In the genomic region with DNA sequence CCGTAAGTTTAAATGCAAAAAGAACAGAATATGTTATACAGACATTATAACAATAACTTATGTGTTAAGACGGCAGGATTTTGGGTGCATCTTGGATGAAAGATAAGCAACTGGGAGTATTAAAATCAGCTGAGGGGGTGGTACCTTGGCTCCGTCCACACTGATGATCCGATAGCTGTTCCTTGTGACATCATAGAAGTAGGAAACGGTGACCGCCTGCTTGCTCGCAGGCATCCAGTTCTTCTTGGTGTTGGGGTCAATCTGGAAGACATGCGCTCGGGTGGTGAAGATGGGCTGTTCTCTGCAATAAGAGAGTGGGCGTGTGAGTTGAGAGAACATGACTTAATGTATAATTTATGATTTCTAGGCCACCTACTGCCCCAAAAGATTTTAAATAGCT, we compare ENCODE assay signal across 31 cellular contexts.
"Had no signal": no experiment of that assay in that cellular context is flagged by ENCODE, and none has a peak within 500 bp of the region (broad histone marks: within the 10 kb centered on the region; RNA-seq: fewer than 3 reads in every experiment).

No MANE protein-coding gene starts in this region.

- DNase-seq: activated CD4-positive, alpha-beta memory T cell treated with anti-CD3 and anti-CD28 coated beads, Interleukin-2, amount 10 ng/mL, durations not matched to agents 7 days and 5 days; activated CD4-positive, alpha-beta T cell treated with anti-CD3 and anti-CD28 coated beads for 1 hour; activated CD4-positive, alpha-beta T cell treated with anti-CD3 and anti-CD28 coated beads for 4 hours; activated CD4-positive, alpha-beta T cell treated with anti-CD3 and anti-CD28 coated beads, Interleukin-2, amount 10 ng/mL, durations not matched to agents 7 days and 5 days; activated CD4-positive, alpha-beta T cell treated with anti-CD3 and anti-CD28 coated beads, Interleukin-2, amount 50 U/mL, for 4 hours; activated CD8-positive, alpha-beta memory T cell treated with anti-CD3 and anti-CD28 coated beads, Interleukin-2, amount 50 U/mL, for 48 hours; activated gamma-delta T cell; activated naive CD4-positive, alpha-beta T cell; activated naive CD4-positive, alpha-beta T cell treated with anti-CD3 and anti-CD28 coated beads, Interleukin-2, amount 10 ng/mL, durations not matched to agents 7 days and 5 days; activated naive CD8-positive, alpha-beta T cell treated with anti-CD3 and anti-CD28 coated beads, Interleukin-2, amount 10 ng/mL, durations not matched to agents 7 days and 5 days; activated T-cell treated with anti-CD3 and anti-CD28 coated beads for 4 hours; activated T-cell treated with anti-CD3 and anti-CD28 coated beads, Interleukin-2, amount 50 U/mL, for 24 hours; activated T-cell treated with anti-CD3 and anti-CD28 coated beads, Interleukin-2, amount 50 U/mL, for 72 hours; brain microvascular endothelial cell; cortex of kidney; dermis blood vessel endothelial cell; effector CD4-positive, alpha-beta T cell; effector memory CD8-positive, alpha-beta T cell; erythroblast; foreskin keratinocyte; gastrocnemius medialis; glutamatergic neuron; heart left ventricle; T-helper 1 cell; T-helper 2 cell had no signal

- H3K4me1 Mint-ChIP-seq: activated CD4-positive, alpha-beta memory T cell treated with anti-CD3 and anti-CD28 coated beads, Interleukin-2, amount 10 ng/mL, durations not matched to agents 7 days and 5 days; activated CD4-positive, alpha-beta T cell treated with anti-CD3 and anti-CD28 coated beads, Interleukin-2, amount 10 ng/mL, durations not matched to agents 7 days and 5 days; activated naive CD4-positive, alpha-beta T cell treated with anti-CD3 and anti-CD28 coated beads, Interleukin-2, amount 10 ng/mL, durations not matched to agents 7 days and 5 days; activated naive CD8-positive, alpha-beta T cell treated with anti-CD3 and anti-CD28 coated beads, Interleukin-2, amount 10 ng/mL, durations not matched to agents 7 days and 5 days had no signal

- H3K4me1 ChIP-seq: ascending aorta, foreskin keratinocyte had no signal

- ATAC-seq: activated naive CD4-positive, alpha-beta T cell treated with anti-CD3 and anti-CD28 coated beads, Interleukin-2, amount 50 U/mL, for 72 hours; activated T-cell treated with anti-CD3 and anti-CD28 coated beads, Interleukin-2, amount 50 U/mL, for 72 hours; effector memory CD8-positive, alpha-beta T cell; foreskin keratinocyte; gastrocnemius medialis; heart left ventricle; WTC11 had no signal

- H3K27ac Mint-ChIP-seq: activated CD4-positive, alpha-beta memory T cell treated with anti-CD3 and anti-CD28 coated beads, Interleukin-2, amount 10 ng/mL, durations not matched to agents 7 days and 5 days; activated CD4-positive, alpha-beta T cell treated with anti-CD3 and anti-CD28 coated beads, Interleukin-2, amount 10 ng/mL, durations not matched to agents 7 days and 5 days; activated naive CD4-positive, alpha-beta T cell treated with anti-CD3 and anti-CD28 coated beads, Interleukin-2, amount 10 ng/mL, durations not matched to agents 7 days and 5 days; activated naive CD4-positive, alpha-beta T cell treated with anti-CD3 and anti-CD28 coated beads, Interleukin-2, amount 50 U/mL, for 72 hours; activated naive CD8-positive, alpha-beta T cell treated with anti-CD3 and anti-CD28 coated beads, Interleukin-2, amount 10 ng/mL, durations not matched to agents 7 days and 5 days; activated T-cell treated with anti-CD3 and anti-CD28 coated beads, Interleukin-2, amount 50 U/mL, for 24 hours; activated T-cell treated with anti-CD3 and anti-CD28 coated beads, Interleukin-2, amount 50 U/mL, for 72 hours; effector memory CD8-positive, alpha-beta T cell; WTC11 had no signal

- FAIRE-seq: bronchial epithelial cell, colon had no signal

- H3K9me3 ChIP-seq: ascending aorta, esophagus muscularis mucosa, gastrocnemius medialis, heart left ventricle had no signal

- H3K36me3 Mint-ChIP-seq: activated naive CD4-positive, alpha-beta T cell treated with anti-CD3 and anti-CD28 coated beads, Interleukin-2, amount 10 ng/mL, durations not matched to agents 7 days and 5 days; activated naive CD4-positive, alpha-beta T cell treated with anti-CD3 and anti-CD28 coated beads, Interleukin-2, amount 50 U/mL, for 72 hours; activated naive CD8-positive, alpha-beta T cell treated with anti-CD3 and anti-CD28 coated beads, Interleukin-2, amount 10 ng/mL, durations not matched to agents 7 days and 5 days; WTC11 had no signal

- H3K4me3 ChIP-seq: ascending aorta, esophagus muscularis mucosa, gastrocnemius medialis, heart left ventricle had no signal

- H3K27me3 ChIP-seq: ascending aorta, brain microvascular endothelial cell, esophagus muscularis mucosa, foreskin keratinocyte, gastrocnemius medialis, heart left ventricle had no signal

- H3K27me3 Mint-ChIP-seq: activated CD4-positive, alpha-beta memory T cell treated with anti-CD3 and anti-CD28 coated beads, Interleukin-2, amount 10 ng/mL, durations not matched to agents 7 days and 5 days; activated naive CD4-positive, alpha-beta T cell treated with anti-CD3 and anti-CD28 coated beads, Interleukin-2, amount 10 ng/mL, durations not matched to agents 7 days and 5 days; activated T-cell treated with anti-CD3 and anti-CD28 coated beads, Interleukin-2, amount 50 U/mL, for 24 hours had no signal

- H3K36me3 ChIP-seq: ascending aorta, brain microvascular endothelial cell, esophagus muscularis mucosa, gastrocnemius medialis, heart left ventricle had no signal

- H3K4me3 Mint-ChIP-seq: activated CD4-positive, alpha-beta memory T cell treated with anti-CD3 and anti-CD28 coated beads, Interleukin-2, amount 10 ng/mL, durations not matched to agents 7 days and 5 days; activated CD4-positive, alpha-beta T cell treated with anti-CD3 and anti-CD28 coated beads, Interleukin-2, amount 10 ng/mL, durations not matched to agents 7 days and 5 days; activated naive CD4-positive, alpha-beta T cell treated with anti-CD3 and anti-CD28 coated beads, Interleukin-2, amount 10 ng/mL, durations not matched to agents 7 days and 5 days; activated naive CD8-positive, alpha-beta T cell treated with anti-CD3 and anti-CD28 coated beads, Interleukin-2, amount 10 ng/mL, durations not matched to agents 7 days and 5 days; activated T-cell treated with anti-CD3 and anti-CD28 coated beads, Interleukin-2, amount 50 U/mL, for 24 hours; activated T-cell treated with anti-CD3 and anti-CD28 coated beads, Interleukin-2, amount 50 U/mL, for 72 hours; effector memory CD8-positive, alpha-beta T cell; WTC11 had no signal

- H3K27ac ChIP-seq: ascending aorta, brain microvascular endothelial cell, esophagus muscularis mucosa, foreskin keratinocyte, gastrocnemius medialis, heart left ventricle had no signal
